In the genomic region with DNA sequence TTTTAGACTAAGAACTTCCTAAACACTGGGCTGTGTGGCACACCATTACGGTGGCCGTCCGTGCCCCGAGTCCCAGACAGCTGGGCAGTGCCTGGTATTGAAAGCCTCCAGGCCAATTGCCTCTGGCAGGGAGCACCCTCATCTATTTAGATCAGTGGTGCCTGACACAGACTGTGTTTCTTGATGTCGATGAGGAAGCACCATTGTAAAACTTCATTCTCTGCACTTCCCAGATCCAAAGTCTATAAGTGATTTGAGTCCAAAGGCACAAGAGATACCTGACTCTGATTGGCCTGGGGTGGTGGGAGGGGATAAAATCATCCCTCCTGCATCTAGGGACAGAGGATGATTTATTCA, we compare ENCODE assay signal across 21 cellular contexts. TPM values are rescaled to one million over a fixed set of nuclear protein-coding genes. Genes with fewer than 3 reads are reported as not detected.
DNase-seq lines count a peak whose midpoint lies in the region; ATAC-seq, FAIRE-seq and TF ChIP-seq lines count a peak whose summit lies in the region.
"Had no signal": no experiment of that assay in that cellular context is flagged by ENCODE, and none has a peak within 500 bp of the region (broad histone marks: within the 10 kb centered on the region; RNA-seq: fewer than 3 reads in every experiment).

No MANE protein-coding gene starts in this region.

- TF ChIP-seq POLR2A in esophagus squamous epithelium (IDR thresholded peaks at IDR 0.05): no peak

- H3K27me3 ChIP-seq in Caco-2 (replicated peaks; ENCODE audit: control insufficient read depth, insufficient read depth, low read length) (no peaks in the 10 kb centered on the region), esophagus squamous epithelium (no peaks in the 10 kb centered on the region), small intestine (ENCODE audit: control insufficient read depth in 2 of 2, insufficient read depth in 2 of 2, low read length in 2 of 2) (no peaks in the 10 kb centered on the region)

- no peaks in the 10 kb centered on the region for H3K36me3 ChIP-seq in Caco-2 (ENCODE audit: control insufficient read depth, insufficient read depth, low read length)
- H3K36me3 ChIP-seq in esophagus squamous epithelium: no peaks in the 10 kb centered on the region
- H3K36me3 ChIP-seq in small intestine (ENCODE audit: control insufficient read depth in 2 of 2, insufficient read depth in 2 of 2, low read length in 2 of 2): no peaks in the 10 kb centered on the region

- no peak for ATAC-seq in GM18498 (IDR thresholded peaks at IDR 0.05; ENCODE audit: unreplicated experiment)
- ATAC-seq in effector memory CD8-positive, alpha-beta T cell (replicated peaks): no peak

- no peak for TF ChIP-seq CTCF in Caco-2 (IDR thresholded peaks at IDR 0.05; ENCODE audit: insufficient read depth in 1 of 2, low read depth in 1 of 2, low read length in 1 of 2, severe bottlenecking in 1 of 2, unreplicated experiment in 1 of 2)
- TF ChIP-seq CTCF in RWPE1 (conservative IDR thresholded peaks at IDR 0.05; ENCODE audit: low read depth): no peak
- TF ChIP-seq CTCF in esophagus squamous epithelium (IDR thresholded peaks at IDR 0.05): no peak

- H3K9me3 ChIP-seq in Caco-2: no peaks in the 10 kb centered on the region; the same call in 1 of the 2 replicates
- peaks cover 0 to 3% (median 0%) of the 10 kb centered on the region in 3 donors for H3K9me3 ChIP-seq in esophagus squamous epithelium
- H3K9me3 ChIP-seq in small intestine (ENCODE audit: control insufficient read depth, low read depth): no peaks in the 10 kb centered on the region

- H3K4me1 ChIP-seq in Caco-2 (peaks cover 62% of the 10 kb centered on the region), esophagus squamous epithelium (peaks cover 21 to 61% (median 28%) of the 10 kb centered on the region in 3 donors), small intestine (ENCODE audit: control insufficient read depth in 2 of 2, insufficient read depth in 1 of 2, low read depth in 1 of 2, low read length in 1 of 2) (peaks cover 3 to 6% of the 10 kb centered on the region in 2 donors)

- no peak overlapping the region for H3K4me3 Mint-ChIP-seq in Caco-2 (ENCODE audit: unreplicated experiment)
- no peak overlapping the region for H3K4me3 Mint-ChIP-seq in effector memory CD8-positive, alpha-beta T cell
- H3K4me3 Mint-ChIP-seq: B cell; CD4-positive, alpha-beta T cell; HFFc6 had no signal

- intact Hi-C loops in Caco-2 (cut with micrococcal nuclease; ENCODE audit: unreplicated experiment) (no loop called here), esophagus squamous epithelium (cut with DNase I) (loop anchor here (5.0 kb wide), 1 partner anchor 72 kb away; no protein-coding TSS in a partner anchor)

- H3K27ac Mint-ChIP-seq in Caco-2 (ENCODE audit: unreplicated experiment): peak overlapping the region; percentile 17
- no peak overlapping the region for H3K27ac Mint-ChIP-seq in effector memory CD8-positive, alpha-beta T cell
- H3K27ac Mint-ChIP-seq: B cell; CD4-positive, alpha-beta T cell; HFFc6 had no signal

- H3K4me3 ChIP-seq in Caco-2 (ENCODE audit: low read depth, low read length): no peak overlapping the region
- H3K4me3 ChIP-seq in esophagus squamous epithelium: no peak overlapping the region
- H3K4me3 ChIP-seq in small intestine (ENCODE audit: low read depth in 1 of 2, low read length in 2 of 2): no peak overlapping the region

- DNase-seq in Caco-2: no peak
- no peak for DNase-seq in RWPE1 (ENCODE audit: low spot score)
- no peak for DNase-seq in esophagus squamous epithelium (lab: John Stamatoyannopoulos, UW)
- DNase-seq in small intestine: peak; percentile 94
- DNase-seq in effector memory CD8-positive, alpha-beta T cell: no peak
- no peak for DNase-seq in T-helper 9 cell
- DNase-seq in GM19239 (ENCODE audit: insufficient read length, low spot score): no peak
- DNase-seq: ACHN; CD4-positive, alpha-beta T cell; GDM1; GOT3; HFFc6; KG1; MM.1S; NCI-H1105 treated with DMSO at 0.1 percent for 48 hours; NCI-H187 treated with DMSO at 0.1 percent for 48 hours; NCI-H2171; NCI-H510A had no signal

- WGBS in esophagus squamous epithelium, 2 donors: 8 to 20% methylated on average over 1 to 4 of the region's 5 CpGs
- WGBS in small intestine, 3 donors: 7 to 58% (median 44%) methylated on average over 5 of the region's 5 CpGs

- POLR2A ChIA-PET in Caco-2 (lab: Charles Lee): no interaction called here
- POLR2A ChIA-PET in RWPE1 (lab: Yijun Ruan, JAX; ENCODE audit: low non-redundant PET): no interaction called here

- H3K27ac ChIP-seq in RWPE1 (peak overlapping the region; percentile 73), esophagus squamous epithelium (peak overlapping the region; percentile 18 to 74 (median 68)), small intestine (ENCODE audit: low read depth in 1 of 2, low read length in 1 of 2) (peak overlapping the region; percentile 49 to 84)

- H3K27me3 Mint-ChIP-seq in Caco-2 (ENCODE audit: insufficient read depth, unreplicated experiment): no peaks in the 10 kb centered on the region
- H3K27me3 Mint-ChIP-seq in effector memory CD8-positive, alpha-beta T cell: no peaks in the 10 kb centered on the region
- H3K27me3 Mint-ChIP-seq: B cell; CD4-positive, alpha-beta T cell had no signal

- BruUV-seq in Caco-2 (replicated peaks; lab: Mats Ljungman, UMichigan): no TSS peak

- peaks cover 11% of the 10 kb centered on the region for H3K9me3 Mint-ChIP-seq in Caco-2 (ENCODE audit: unreplicated experiment)
- no peaks in the 10 kb centered on the region for H3K9me3 Mint-ChIP-seq in effector memory CD8-positive, alpha-beta T cell
- H3K9me3 Mint-ChIP-seq: CD4-positive, alpha-beta T cell had no signal

- H3K4me1 Mint-ChIP-seq in Caco-2 (ENCODE audit: low read depth, unreplicated experiment): peaks cover 39% of the 10 kb centered on the region
- H3K4me1 Mint-ChIP-seq in effector memory CD8-positive, alpha-beta T cell (ENCODE audit: low read depth in 2 of 2): no peaks in the 10 kb centered on the region
- H3K4me1 Mint-ChIP-seq: B cell had no signal

- H3K36me3 Mint-ChIP-seq in Caco-2 (ENCODE audit: insufficient read depth, unreplicated experiment): peaks cover 5% of the 10 kb centered on the region
- H3K36me3 Mint-ChIP-seq in effector memory CD8-positive, alpha-beta T cell (ENCODE audit: insufficient read depth): peaks cover 2% of the 10 kb centered on the region

- CTCF ChIA-PET in Caco-2 (lab: Charles Lee): interaction anchor here (0.6 kb wide), 1 partner anchor 9 kb away, joined by 3 read pairs; no protein-coding TSS in a partner anchor
- CTCF ChIA-PET in RWPE1 (lab: Yijun Ruan, JAX): interaction anchor here (1.0 kb wide), 1 partner anchor 68 kb away, joined by 3 read pairs; no protein-coding TSS in a partner anchor

- no peak for FAIRE-seq in small intestine (lab: Jason Lieb, UNC)
- no peak for FAIRE-seq in GM19239 (lab: Jason Lieb, UNC)
- FAIRE-seq: RCC 7860 had no signal

RNA-seq across cellular contexts. Expression of a gene that starts 8.5 kb away (rescaled TPM):
- 244 and 253 TPM in 2 replicates for total RNA-seq in Caco-2 (2022)
- total RNA-seq in esophagus squamous epithelium: 100 to 1,000 TPM; 119 to 156 (median 130) TPM
- 100 to 1,000 TPM in 2 of 3 donors, 10 to 100 TPM in 1; 71.4 to 116 (median 114) TPM for polyA plus RNA-seq in small intestine
